1 cellular context compared by ENCODE assay signal in genomic region chr1:162349635-162350330, GRCh38.
TF ChIP-seq lines count a peak whose summit lies in the region.

No MANE protein-coding gene starts in this region.

TF ChIP-seq in K562, 482 proteins besides CTCF, POLR2A, EP300 and RAD21 (continued from another document):
- no peak for TF ChIP-seq ZNF518B (CRISPR knock-in tag; IDR thresholded peaks at IDR 0.05)
- no peak for TF ChIP-seq NBN (IDR thresholded peaks at IDR 0.05; ENCODE audit: low read depth)
- no peak for TF ChIP-seq GTF2E2 (tag; IDR thresholded peaks at IDR 0.05)
- TF ChIP-seq TAF7 (tag; IDR thresholded peaks at IDR 0.05): no peak
- no peak for TF ChIP-seq ADNP (tag; IDR thresholded peaks at IDR 0.05)
- no peak for TF ChIP-seq EZH2 (IDR thresholded peaks at IDR 0.05; ENCODE audit: borderline replicate concordance, low read depth, low read length)
- no peak for TF ChIP-seq BRD4 (IDR thresholded peaks at IDR 0.05)
- peak; percentile 92 for TF ChIP-seq FOSL1 (tag; conservative IDR thresholded peaks at IDR 0.05)
- TF ChIP-seq CREBBP (IDR thresholded peaks at IDR 0.05; ENCODE audit: low read depth, low read length): no peak
- TF ChIP-seq ZNF592 (IDR thresholded peaks at IDR 0.05): peak; percentile 64
- peak; percentile 63 for TF ChIP-seq ARID1B (IDR thresholded peaks at IDR 0.05)
- no peak for TF ChIP-seq TEAD1 (CRISPR knock-in tag; IDR thresholded peaks at IDR 0.05)
- TF ChIP-seq NR3C1 (CRISPR knock-in tag; IDR thresholded peaks at IDR 0.05): no peak
- no peak for TF ChIP-seq ZNF785 (CRISPR knock-in tag; IDR thresholded peaks at IDR 0.05)
- no peak for TF ChIP-seq CSDE1 (IDR thresholded peaks at IDR 0.05)
- TF ChIP-seq ZNF695 (CRISPR knock-in tag; IDR thresholded peaks at IDR 0.05): no peak
- no peak for TF ChIP-seq FOXJ3 (CRISPR knock-in tag; IDR thresholded peaks at IDR 0.05)
- TF ChIP-seq FOXA1 (IDR thresholded peaks at IDR 0.05; ENCODE audit: borderline replicate concordance): no peak
- TF ChIP-seq ZNF589 (CRISPR knock-in tag; IDR thresholded peaks at IDR 0.05; ENCODE audit: low read depth): peak; percentile 76; the same call in 1 of the 2 replicates
- TF ChIP-seq XRCC3 (IDR thresholded peaks at IDR 0.05): no peak
- no peak for TF ChIP-seq PRPF4 (IDR thresholded peaks at IDR 0.05; ENCODE audit: insufficient read depth, low read depth, low read length, poor library complexity, severe bottlenecking)
- TF ChIP-seq CAMTA2 (CRISPR knock-in tag; conservative IDR thresholded peaks at IDR 0.05): no peak
- TF ChIP-seq CREB3L1 (IDR thresholded peaks at IDR 0.05; ENCODE audit: borderline replicate concordance, low read depth): peak; percentile 86
- TF ChIP-seq HDGF (IDR thresholded peaks at IDR 0.05): no peak
- TF ChIP-seq NR2F6 (CRISPR knock-in tag; IDR thresholded peaks at IDR 0.05): no peak
- TF ChIP-seq HNRNPH1 (optimal IDR thresholded peaks at IDR 0.05; ENCODE audit: low read depth, low read length): no peak
- no peak for TF ChIP-seq ZBTB40 (IDR thresholded peaks at IDR 0.05)
- no peak for TF ChIP-seq ZBTB40 (CRISPR knock-in tag; IDR thresholded peaks at IDR 0.05)
- no peak for TF ChIP-seq IFI16 (CRISPR knock-in tag; IDR thresholded peaks at IDR 0.05)
- no peak for TF ChIP-seq HNRNPL (IDR thresholded peaks at IDR 0.05; ENCODE audit: low read depth, low read length)
- no peak for TF ChIP-seq CLOCK (CRISPR knock-in tag; IDR thresholded peaks at IDR 0.05; ENCODE audit: borderline replicate concordance)
- no peak for TF ChIP-seq BDP1 (IDR thresholded peaks at IDR 0.05; ENCODE audit: insufficient read depth, insufficient read length)
- TF ChIP-seq CHD2 (IDR thresholded peaks at IDR 0.05; ENCODE audit: low read depth, low read length): no peak
- TF ChIP-seq FOXA3 (CRISPR knock-in tag; conservative IDR thresholded peaks at IDR 0.05 in 1 of 2, IDR thresholded peaks at IDR 0.05 in 1 of 2): peak in 1 of 2 experiments; percentile 90
- TF ChIP-seq ZBTB34 (CRISPR knock-in tag; IDR thresholded peaks at IDR 0.05): no peak
